In genomic region chr6:35402136-35402855, GRCh38 we compare ENCODE assay signal across 12 cellular contexts. TPM values are rescaled to one million over a fixed set of nuclear protein-coding genes. Genes with fewer than 3 reads are reported as not detected.
DNase-seq lines count a peak whose midpoint lies in the region; ATAC-seq and TF ChIP-seq lines count a peak whose summit lies in the region.
"Had no signal": no experiment of that assay in that cellular context is flagged by ENCODE, and none has a peak within 500 bp of the region (broad histone marks: within the 10 kb centered on the region; RNA-seq: fewer than 3 reads in every experiment).

No MANE protein-coding gene starts in this region.

- TF ChIP-seq CTCF in GM12865 (IDR thresholded peaks at IDR 0.05; ENCODE audit: insufficient read depth, low read depth, low read length, missing control alignments) = peak; percentile 16

- no peaks in the 10 kb centered on the region for H3K9me3 Mint-ChIP-seq in effector memory CD8-positive, alpha-beta T cell

- H3K36me3 Mint-ChIP-seq in effector memory CD8-positive, alpha-beta T cell (ENCODE audit: insufficient read depth) = no peaks in the 10 kb centered on the region

- DNase-seq in GM12865 (ENCODE audit: low read depth) = peak; percentile 78
- DNase-seq in effector memory CD8-positive, alpha-beta T cell = no peak
- peak; percentile 97 for DNase-seq in renal cortical epithelial cell (ENCODE audit: low read depth)
- DNase-seq in D341Med (ENCODE audit: low spot score) = no peak
- DNase-seq in NCI-H2171 (lab: John Stamatoyannopoulos, UW) = no peak
- DNase-seq in inferior parietal cortex (ENCODE audit: extremely low spot score) = no peak
- DNase-seq: activated CD4-positive, alpha-beta T cell treated with anti-CD3 and anti-CD28 coated beads for 4 hours; occipital lobe; SIG-M5 had no signal

- no peak overlapping the region for H3K4me3 ChIP-seq in GM12865 (ENCODE audit: low read depth, low read length)
- H3K4me3 ChIP-seq: tibial nerve had no signal

- H3K27ac Mint-ChIP-seq in effector memory CD8-positive, alpha-beta T cell = peak overlapping the region; percentile 67 to 85

- ATAC-seq in HG03108 (IDR thresholded peaks at IDR 0.05; ENCODE audit: unreplicated experiment) (peak; percentile 48), HG02642 (IDR thresholded peaks at IDR 0.05; ENCODE audit: poor library complexity, unreplicated experiment) (no peak)
- peak; percentile 22 for ATAC-seq in effector memory CD8-positive, alpha-beta T cell (replicated peaks)

- H3K4me3 Mint-ChIP-seq in effector memory CD8-positive, alpha-beta T cell = no peak overlapping the region

- H3K4me1 Mint-ChIP-seq in effector memory CD8-positive, alpha-beta T cell (ENCODE audit: low read depth in 2 of 2) = peaks cover 26 to 32% of the 10 kb centered on the region in 2 donors

- H3K27me3 Mint-ChIP-seq in effector memory CD8-positive, alpha-beta T cell = no peaks in the 10 kb centered on the region

RNA-seq across cellular contexts. Expression of gene FANCE, which starts 49.8 kb away (rescaled TPM):
- total RNA-seq in renal cortical epithelial cell = 2.0 and 6.4 TPM in 2 replicates

RNA-seq across cellular contexts. Expression of gene PPARD, which starts 59.9 kb away (rescaled TPM):
- total RNA-seq in renal cortical epithelial cell = 6.8 and 14.3 TPM in 2 replicates

Comparison
In these comparisons a context has a peak if more than half of its experiments do, and no peak if none do; other contexts are left out.
1. DNase-seq: peak in GM12865 (single experiment) and renal cortical epithelial cell (single experiment); none in effector memory CD8-positive, alpha-beta T cell (0 of 3), D341Med (single experiment), NCI-H2171 (single experiment) and inferior parietal cortex (single experiment).